In genomic region chr1:10679521-10680220, GRCh38 we compare ENCODE assay signal across 2 cellular contexts.
TF ChIP-seq lines count a peak whose summit lies in the region.

No MANE protein-coding gene starts in this region.

TF ChIP-seq in WTC11, 78 proteins besides CTCF, POLR2A, EP300 and RAD21 (continued from another document):
- no peak for TF ChIP-seq NFATC4 (CRISPR knock-in tag; IDR thresholded peaks at IDR 0.05)
- no peak for TF ChIP-seq GABPB1 (CRISPR knock-in tag; IDR thresholded peaks at IDR 0.05)
- TF ChIP-seq, protein P1, sequence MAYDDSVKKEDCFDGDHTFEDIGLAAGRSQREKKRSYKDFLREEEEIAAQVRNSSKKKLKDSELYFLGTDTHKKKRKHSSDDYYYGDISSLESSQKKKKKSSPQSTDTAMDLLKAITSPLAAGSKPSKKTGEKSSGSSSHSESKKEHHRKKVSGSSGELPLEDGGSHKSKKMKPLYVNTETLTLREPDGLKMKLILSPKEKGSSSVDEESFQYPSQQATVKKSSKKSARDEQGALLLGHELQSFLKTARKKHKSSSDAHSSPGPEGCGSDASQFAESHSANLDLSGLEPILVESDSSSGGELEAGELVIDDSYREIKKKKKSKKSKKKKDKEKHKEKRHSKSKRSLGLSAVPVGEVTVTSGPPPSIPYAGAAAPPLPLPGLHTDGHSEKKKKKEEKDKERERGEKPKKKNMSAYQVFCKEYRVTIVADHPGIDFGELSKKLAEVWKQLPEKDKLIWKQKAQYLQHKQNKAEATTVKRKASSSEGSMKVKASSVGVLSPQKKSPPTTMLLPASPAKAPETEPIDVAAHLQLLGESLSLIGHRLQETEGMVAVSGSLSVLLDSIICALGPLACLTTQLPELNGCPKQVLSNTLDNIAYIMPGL (CRISPR knock-in tag; IDR thresholded peaks at IDR 0.05) = no peak
- TF ChIP-seq, protein P2, sequence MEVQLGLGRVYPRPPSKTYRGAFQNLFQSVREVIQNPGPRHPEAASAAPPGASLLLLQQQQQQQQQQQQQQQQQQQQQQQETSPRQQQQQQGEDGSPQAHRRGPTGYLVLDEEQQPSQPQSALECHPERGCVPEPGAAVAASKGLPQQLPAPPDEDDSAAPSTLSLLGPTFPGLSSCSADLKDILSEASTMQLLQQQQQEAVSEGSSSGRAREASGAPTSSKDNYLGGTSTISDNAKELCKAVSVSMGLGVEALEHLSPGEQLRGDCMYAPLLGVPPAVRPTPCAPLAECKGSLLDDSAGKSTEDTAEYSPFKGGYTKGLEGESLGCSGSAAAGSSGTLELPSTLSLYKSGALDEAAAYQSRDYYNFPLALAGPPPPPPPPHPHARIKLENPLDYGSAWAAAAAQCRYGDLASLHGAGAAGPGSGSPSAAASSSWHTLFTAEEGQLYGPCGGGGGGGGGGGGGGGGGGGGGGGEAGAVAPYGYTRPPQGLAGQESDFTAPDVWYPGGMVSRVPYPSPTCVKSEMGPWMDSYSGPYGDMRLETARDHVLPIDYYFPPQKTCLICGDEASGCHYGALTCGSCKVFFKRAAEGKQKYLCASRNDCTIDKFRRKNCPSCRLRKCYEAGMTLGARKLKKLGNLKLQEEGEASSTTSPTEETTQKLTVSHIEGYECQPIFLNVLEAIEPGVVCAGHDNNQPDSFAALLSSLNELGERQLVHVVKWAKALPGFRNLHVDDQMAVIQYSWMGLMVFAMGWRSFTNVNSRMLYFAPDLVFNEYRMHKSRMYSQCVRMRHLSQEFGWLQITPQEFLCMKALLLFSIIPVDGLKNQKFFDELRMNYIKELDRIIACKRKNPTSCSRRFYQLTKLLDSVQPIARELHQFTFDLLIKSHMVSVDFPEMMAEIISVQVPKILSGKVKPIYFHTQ (CRISPR knock-in tag; IDR thresholded peaks at IDR 0.05) = no peak
- TF ChIP-seq FOXP1 (CRISPR knock-in tag; IDR thresholded peaks at IDR 0.05; ENCODE audit: borderline replicate concordance) = peak; percentile 66; the same call in 1 of the 2 replicates
- no peak for TF ChIP-seq FOXJ3 (CRISPR knock-in tag; IDR thresholded peaks at IDR 0.05; ENCODE audit: borderline replicate concordance)
- TF ChIP-seq ZNF138 (CRISPR knock-in tag; conservative IDR thresholded peaks at IDR 0.05) = no peak
- no peak for TF ChIP-seq CDX4 (CRISPR knock-in tag; IDR thresholded peaks at IDR 0.05; ENCODE audit: borderline replicate concordance)
- TF ChIP-seq, protein P3, sequence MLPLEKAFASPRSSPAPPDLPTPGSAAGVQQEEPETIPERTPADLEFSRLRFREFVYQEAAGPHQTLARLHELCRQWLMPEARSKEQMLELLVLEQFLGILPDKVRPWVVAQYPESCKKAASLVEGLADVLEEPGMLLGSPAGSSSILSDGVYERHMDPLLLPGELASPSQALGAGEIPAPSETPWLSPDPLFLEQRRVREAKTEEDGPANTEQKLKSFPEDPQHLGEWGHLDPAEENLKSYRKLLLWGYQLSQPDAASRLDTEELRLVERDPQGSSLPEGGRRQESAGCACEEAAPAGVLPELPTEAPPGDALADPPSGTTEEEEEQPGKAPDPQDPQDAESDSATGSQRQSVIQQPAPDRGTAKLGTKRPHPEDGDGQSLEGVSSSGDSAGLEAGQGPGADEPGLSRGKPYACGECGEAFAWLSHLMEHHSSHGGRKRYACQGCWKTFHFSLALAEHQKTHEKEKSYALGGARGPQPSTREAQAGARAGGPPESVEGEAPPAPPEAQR (CRISPR knock-in tag; IDR thresholded peaks at IDR 0.05) = no peak
- TF ChIP-seq OVOL2 (CRISPR knock-in tag; IDR thresholded peaks at IDR 0.05; ENCODE audit: borderline replicate concordance) = no peak
- no peak for TF ChIP-seq CREB1 (CRISPR knock-in tag; IDR thresholded peaks at IDR 0.05)
- TF ChIP-seq IRF2 (CRISPR knock-in tag; IDR thresholded peaks at IDR 0.05; ENCODE audit: borderline replicate concordance, low read depth) = no peak
- peak; percentile 40; the same call in 1 of the 2 replicates for TF ChIP-seq TP53 (CRISPR knock-in tag; IDR thresholded peaks at IDR 0.05)
- TF ChIP-seq TEAD4 (CRISPR knock-in tag; IDR thresholded peaks at IDR 0.05) = no peak
- TF ChIP-seq, protein P4, sequence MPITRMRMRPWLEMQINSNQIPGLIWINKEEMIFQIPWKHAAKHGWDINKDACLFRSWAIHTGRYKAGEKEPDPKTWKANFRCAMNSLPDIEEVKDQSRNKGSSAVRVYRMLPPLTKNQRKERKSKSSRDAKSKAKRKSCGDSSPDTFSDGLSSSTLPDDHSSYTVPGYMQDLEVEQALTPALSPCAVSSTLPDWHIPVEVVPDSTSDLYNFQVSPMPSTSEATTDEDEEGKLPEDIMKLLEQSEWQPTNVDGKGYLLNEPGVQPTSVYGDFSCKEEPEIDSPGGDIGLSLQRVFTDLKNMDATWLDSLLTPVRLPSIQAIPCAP (CRISPR knock-in tag; IDR thresholded peaks at IDR 0.05) = no peak
- TF ChIP-seq TEAD1 (CRISPR knock-in tag; IDR thresholded peaks at IDR 0.05) = peak; percentile 52; the same call in 1 of the 2 replicates
- TF ChIP-seq TCF7 (CRISPR knock-in tag; IDR thresholded peaks at IDR 0.05; ENCODE audit: low read depth) = no peak
- no peak for TF ChIP-seq NR2C2 (CRISPR knock-in tag; IDR thresholded peaks at IDR 0.05)
- no peak for TF ChIP-seq USF1 (CRISPR knock-in tag; IDR thresholded peaks at IDR 0.05)

TF ChIP-seq in HepG2, 621 proteins besides CTCF, POLR2A, EP300 and RAD21 (continued from another document and continues in another):
- TF ChIP-seq NONO (IDR thresholded peaks at IDR 0.05) (no peak), NONO (CRISPR knock-in tag; conservative IDR thresholded peaks at IDR 0.05) (0 out of 2 replicates have a peak, but pooled peaks have one; percentile 32), FOXA3 (CRISPR knock-in tag; IDR thresholded peaks at IDR 0.05) (0 out of 2 replicates have a peak, but pooled peaks have one; percentile 22), MATR3 (CRISPR knock-in tag; IDR thresholded peaks at IDR 0.05) (no peak), KAT8 (CRISPR knock-in tag; IDR thresholded peaks at IDR 0.05) (peak; percentile 47), HNF1B (CRISPR knock-in tag; IDR thresholded peaks at IDR 0.05) (peak; percentile 57; the same call in 1 of the 2 replicates), NFYB (CRISPR knock-in tag; IDR thresholded peaks at IDR 0.05) (peak; percentile 52), SALL1 (CRISPR knock-in tag; IDR thresholded peaks at IDR 0.05) (peak; percentile 39; the same call in 1 of the 2 replicates), ZMYM3 (CRISPR knock-in tag; IDR thresholded peaks at IDR 0.05) (0 out of 2 replicates have a peak, but pooled peaks have one; percentile 25), ZNF331 (CRISPR knock-in tag; IDR thresholded peaks at IDR 0.05) (0 out of 2 replicates have a peak, but pooled peaks have one; percentile 27), MED8 (CRISPR knock-in tag; IDR thresholded peaks at IDR 0.05; ENCODE audit: insufficient replicate concordance) (no peak), ZNF30 (CRISPR knock-in tag; IDR thresholded peaks at IDR 0.05) (no peak), KLF6 (CRISPR knock-in tag; IDR thresholded peaks at IDR 0.05) (0 out of 2 replicates have a peak, but pooled peaks have one; percentile 30), YY1 (IDR thresholded peaks at IDR 0.05; ENCODE audit: insufficient read depth, insufficient replicate concordance, low read depth, low read length) (peak; percentile 71), FOSL2 (CRISPR knock-in tag; IDR thresholded peaks at IDR 0.05) (peak; percentile 41; the same call in 1 of the 2 replicates), ZMYM2 (CRISPR knock-in tag; IDR thresholded peaks at IDR 0.05) (no peak), SNAPC2 (CRISPR knock-in tag; IDR thresholded peaks at IDR 0.05) (peak; percentile 61; the same call in 1 of the 2 replicates), ZNF564 (CRISPR knock-in tag; IDR thresholded peaks at IDR 0.05) (no peak), THAP11 (CRISPR knock-in tag; IDR thresholded peaks at IDR 0.05) (peak; percentile 46; the same call in 1 of the 2 replicates), TSC22D2 (CRISPR knock-in tag; IDR thresholded peaks at IDR 0.05; ENCODE audit: borderline replicate concordance) (0 out of 2 replicates have a peak, but pooled peaks have one; percentile 35), ZNF136 (CRISPR knock-in tag; IDR thresholded peaks at IDR 0.05; ENCODE audit: low read depth) (0 out of 2 replicates have a peak, but pooled peaks have one; percentile 55), CBX5 (CRISPR knock-in tag; IDR thresholded peaks at IDR 0.05; ENCODE audit: borderline replicate concordance) (0 out of 2 replicates have a peak, but pooled peaks have one; percentile 17), LCORL (IDR thresholded peaks at IDR 0.05) (no peak), LCORL (CRISPR knock-in tag; IDR thresholded peaks at IDR 0.05) (0 out of 2 replicates have a peak, but pooled peaks have one; percentile 24), HNF4G (IDR thresholded peaks at IDR 0.05; ENCODE audit: borderline replicate concordance, low read depth, low read length) (peak; percentile 63; the same call in 1 of the 2 replicates), HNF4G (CRISPR knock-in tag; IDR thresholded peaks at IDR 0.05; ENCODE audit: borderline replicate concordance, low read depth) (no peak), HOXD1 (CRISPR knock-in tag; IDR thresholded peaks at IDR 0.05) (no peak)
- TF ChIP-seq, protein P5, sequence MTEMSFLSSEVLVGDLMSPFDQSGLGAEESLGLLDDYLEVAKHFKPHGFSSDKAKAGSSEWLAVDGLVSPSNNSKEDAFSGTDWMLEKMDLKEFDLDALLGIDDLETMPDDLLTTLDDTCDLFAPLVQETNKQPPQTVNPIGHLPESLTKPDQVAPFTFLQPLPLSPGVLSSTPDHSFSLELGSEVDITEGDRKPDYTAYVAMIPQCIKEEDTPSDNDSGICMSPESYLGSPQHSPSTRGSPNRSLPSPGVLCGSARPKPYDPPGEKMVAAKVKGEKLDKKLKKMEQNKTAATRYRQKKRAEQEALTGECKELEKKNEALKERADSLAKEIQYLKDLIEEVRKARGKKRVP (CRISPR knock-in tag; IDR thresholded peaks at IDR 0.05) = 0 out of 4 replicates have a peak, but pooled peaks of 1 of the 2 experiments have one; percentile 19
- TF ChIP-seq, protein P6, sequence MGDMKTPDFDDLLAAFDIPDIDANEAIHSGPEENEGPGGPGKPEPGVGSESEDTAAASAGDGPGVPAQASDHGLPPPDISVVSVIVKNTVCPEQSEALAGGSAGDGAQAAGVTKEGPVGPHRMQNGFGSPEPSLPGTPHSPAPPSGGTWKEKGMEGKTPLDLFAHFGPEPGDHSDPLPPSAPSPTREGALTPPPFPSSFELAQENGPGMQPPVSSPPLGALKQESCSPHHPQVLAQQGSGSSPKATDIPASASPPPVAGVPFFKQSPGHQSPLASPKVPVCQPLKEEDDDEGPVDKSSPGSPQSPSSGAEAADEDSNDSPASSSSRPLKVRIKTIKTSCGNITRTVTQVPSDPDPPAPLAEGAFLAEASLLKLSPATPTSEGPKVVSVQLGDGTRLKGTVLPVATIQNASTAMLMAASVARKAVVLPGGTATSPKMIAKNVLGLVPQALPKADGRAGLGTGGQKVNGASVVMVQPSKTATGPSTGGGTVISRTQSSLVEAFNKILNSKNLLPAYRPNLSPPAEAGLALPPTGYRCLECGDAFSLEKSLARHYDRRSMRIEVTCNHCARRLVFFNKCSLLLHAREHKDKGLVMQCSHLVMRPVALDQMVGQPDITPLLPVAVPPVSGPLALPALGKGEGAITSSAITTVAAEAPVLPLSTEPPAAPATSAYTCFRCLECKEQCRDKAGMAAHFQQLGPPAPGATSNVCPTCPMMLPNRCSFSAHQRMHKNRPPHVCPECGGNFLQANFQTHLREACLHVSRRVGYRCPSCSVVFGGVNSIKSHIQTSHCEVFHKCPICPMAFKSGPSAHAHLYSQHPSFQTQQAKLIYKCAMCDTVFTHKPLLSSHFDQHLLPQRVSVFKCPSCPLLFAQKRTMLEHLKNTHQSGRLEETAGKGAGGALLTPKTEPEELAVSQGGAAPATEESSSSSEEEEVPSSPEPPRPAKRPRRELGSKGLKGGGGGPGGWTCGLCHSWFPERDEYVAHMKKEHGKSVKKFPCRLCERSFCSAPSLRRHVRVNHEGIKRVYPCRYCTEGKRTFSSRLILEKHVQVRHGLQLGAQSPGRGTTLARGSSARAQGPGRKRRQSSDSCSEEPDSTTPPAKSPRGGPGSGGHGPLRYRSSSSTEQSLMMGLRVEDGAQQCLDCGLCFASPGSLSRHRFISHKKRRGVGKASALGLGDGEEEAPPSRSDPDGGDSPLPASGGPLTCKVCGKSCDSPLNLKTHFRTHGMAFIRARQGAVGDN (CRISPR knock-in tag; IDR thresholded peaks at IDR 0.05) = peak; percentile 60
- TF ChIP-seq, protein P1 (CRISPR knock-in tag; IDR thresholded peaks at IDR 0.05; ENCODE audit: borderline replicate concordance in 1 of 2, low read depth in 1 of 2) = peak in 1 of 2 experiments; percentile 21; a peak in 1 of 4 replicates
